ENCODE assay signal across 28 cellular contexts in genomic region chr11:21612326-21612725, GRCh38.
"Had no signal": no experiment of that assay in that cellular context is flagged by ENCODE, and none has a peak within 500 bp of the region (broad histone marks: within the 10 kb centered on the region; RNA-seq: fewer than 3 reads in every experiment).

No MANE protein-coding gene starts in this region.

- H3K27me3 ChIP-seq: ascending aorta, body of pancreas, SJSA1 had no signal

- DNase-seq: activated CD4-positive, alpha-beta T cell treated with anti-CD3 and anti-CD28 coated beads, Interleukin-2, amount 10 ng/mL, durations not matched to agents 24 days and 14 days; activated CD4-positive, alpha-beta T cell treated with anti-CD3 and anti-CD28 coated beads, Interleukin-2, amount 50 U/mL, for 48 hours; activated CD4-positive, CD25-positive, alpha-beta regulatory T cell treated with anti-CD3 and anti-CD28 coated beads, Interleukin-2, amount 50 U/mL, for 72 hours; activated CD8-positive, alpha-beta memory T cell treated with anti-CD3 and anti-CD28 coated beads for 24 hours; activated effector memory CD4-positive, alpha-beta T cell treated with anti-CD3 and anti-CD28 coated beads, Interleukin-2, amount 50 U/mL, for 16 hours; activated naive CD4-positive, alpha-beta T cell treated with Interleukin-2 at 50 U/mL for 16 hours; activated naive CD8-positive, alpha-beta T cell treated with anti-CD3 and anti-CD28 coated beads, Interleukin-2, amount 50 U/mL, for 24 hours; activated T-cell treated with anti-CD3 and anti-CD28 coated beads, Interleukin-2, amount 50 U/mL, for 4 hours; amniotic stem cell; body of pancreas; central memory CD4-positive, alpha-beta T cell; NCI-H1048; NCI-H146; NCI-H1930; NCI-H2171; NCI-H226; NCI-H526; NCI-H774; NK-92 treated with Interleukin-12 subunit alpha and Interleukin-12 subunit beta, amount 100 ng/mL, for 24 hours; PC-3; SHP77; SW 1271 had no signal

- H3K4me1 Mint-ChIP-seq: activated CD4-positive, alpha-beta T cell treated with anti-CD3 and anti-CD28 coated beads, Interleukin-2, amount 10 ng/mL, durations not matched to agents 24 days and 14 days; WTC11 had no signal

- H3K9me3 Mint-ChIP-seq: activated CD4-positive, alpha-beta T cell treated with anti-CD3 and anti-CD28 coated beads, Interleukin-2, amount 10 ng/mL, durations not matched to agents 24 days and 14 days; activated T-cell treated with anti-CD3 and anti-CD28 coated beads, Interleukin-2, amount 50 U/mL, for 4 hours; WTC11 had no signal

- H3K27ac Mint-ChIP-seq: activated CD4-positive, alpha-beta T cell treated with anti-CD3 and anti-CD28 coated beads, Interleukin-2, amount 10 ng/mL, durations not matched to agents 24 days and 14 days; activated naive CD4-positive, alpha-beta T cell treated with anti-CD3 and anti-CD28 coated beads, Interleukin-2, amount 50 U/mL, for 72 hours; activated naive CD8-positive, alpha-beta T cell treated with anti-CD3 and anti-CD28 coated beads, Interleukin-2, amount 50 U/mL, for 24 hours; T-helper 2 cell treated with Interferon-gamma antibody and Interleukin-4, amounts not matched to agents 5 μg/mL and 100 μg/mL, for 36 hours; WTC11 had no signal

- H3K36me3 ChIP-seq: ascending aorta, SJSA1 had no signal

- H3K36me3 Mint-ChIP-seq: WTC11 had no signal

- H3K4me3 Mint-ChIP-seq: activated CD4-positive, alpha-beta T cell treated with anti-CD3 and anti-CD28 coated beads, Interleukin-2, amount 10 ng/mL, durations not matched to agents 24 days and 14 days; activated naive CD8-positive, alpha-beta T cell treated with anti-CD3 and anti-CD28 coated beads, Interleukin-2, amount 50 U/mL, for 24 hours; activated T-cell treated with anti-CD3 and anti-CD28 coated beads, Interleukin-2, amount 50 U/mL, for 4 hours; T-helper 2 cell treated with Interferon-gamma antibody and Interleukin-4, amounts not matched to agents 5 μg/mL and 100 μg/mL, for 36 hours; WTC11 had no signal

- H3K27ac ChIP-seq: ascending aorta, body of pancreas, coronary artery, SJSA1 had no signal

- H3K4me3 ChIP-seq: ascending aorta, body of pancreas, coronary artery, SJSA1 had no signal

- H3K4me1 ChIP-seq: ascending aorta, body of pancreas, SJSA1 had no signal

- H3K9me3 ChIP-seq: ascending aorta, body of pancreas had no signal

- H3K27me3 Mint-ChIP-seq: activated CD4-positive, alpha-beta T cell treated with anti-CD3 and anti-CD28 coated beads, Interleukin-2, amount 10 ng/mL, durations not matched to agents 24 days and 14 days; activated naive CD8-positive, alpha-beta T cell treated with anti-CD3 and anti-CD28 coated beads, Interleukin-2, amount 50 U/mL, for 24 hours had no signal
